Comparison of ENCODE assay signal across 11 cellular contexts in genomic region chr15:32908921-32909320, GRCh38.
DNase-seq lines count a peak whose midpoint lies in the region; ATAC-seq and TF ChIP-seq lines count a peak whose summit lies in the region.
"Had no signal": no experiment of that assay in that cellular context is flagged by ENCODE, and none has a peak within 500 bp of the region (broad histone marks: within the 10 kb centered on the region; RNA-seq: fewer than 3 reads in every experiment).

No MANE protein-coding gene starts in this region.

- DNase-seq in CD14-positive monocyte (ENCODE audit: low spot score) = no peak
- DNase-seq in MV-4-11 (lab: John Stamatoyannopoulos, UW) = peak; percentile 89
- peak; percentile 82 for DNase-seq in fibroblast of the aortic adventitia (ENCODE audit: low read depth)
- no peak for DNase-seq in superior temporal gyrus (ENCODE audit: extremely low spot score)
- no peak for DNase-seq in middle frontal gyrus (ENCODE audit: extremely low spot score, low spot score)
- DNase-seq in testis = no peak
- no peak for DNase-seq in posterior cingulate gyrus
- DNase-seq: activated naive CD4-positive, alpha-beta T cell treated with anti-CD3 and anti-CD28 coated beads for 36 hours; effector CD8-positive, alpha-beta T cell had no signal

- H3K4me1 ChIP-seq in testis = no peaks in the 10 kb centered on the region

- TF ChIP-seq POLR2A in testis (IDR thresholded peaks at IDR 0.05) = no peak

- H3K9me3 Mint-ChIP-seq in CD14-positive monocyte = peaks cover 0 to 3% (median 0%) of the 10 kb centered on the region in 7 donors
- H3K9me3 Mint-ChIP-seq: activated naive CD4-positive, alpha-beta T cell treated with anti-CD3 and anti-CD28 coated beads for 36 hours; stimulated activated naive CD8-positive, alpha-beta T cell treated with anti-CD3 and anti-CD28 coated beads, Interleukin-15, Interleukin-2, amounts not matched to agents 100 ng/mL and 50 ng/mL, for 24 hours had no signal

- H3K4me3 Mint-ChIP-seq in CD14-positive monocyte = peak overlapping the region; percentile 43 to 78
- H3K4me3 Mint-ChIP-seq: activated naive CD4-positive, alpha-beta T cell treated with anti-CD3 and anti-CD28 coated beads for 36 hours; stimulated activated naive CD8-positive, alpha-beta T cell treated with anti-CD3 and anti-CD28 coated beads, Interleukin-15, Interleukin-2, amounts not matched to agents 100 ng/mL and 50 ng/mL, for 24 hours had no signal

- H3K27ac Mint-ChIP-seq in CD14-positive monocyte = peak overlapping the region; percentile 57 to 93 (median 88)
- H3K27ac Mint-ChIP-seq: activated naive CD4-positive, alpha-beta T cell treated with anti-CD3 and anti-CD28 coated beads for 36 hours; stimulated activated naive CD8-positive, alpha-beta T cell treated with anti-CD3 and anti-CD28 coated beads, Interleukin-15, Interleukin-2, amounts not matched to agents 100 ng/mL and 50 ng/mL, for 24 hours had no signal

- WGBS in testis, 2 donors = 80 to 91% methylated on average over 4 of the region's 4 CpGs

- peaks cover 0 to 2% of the 10 kb centered on the region in 2 donors for H3K36me3 Mint-ChIP-seq in CD14-positive monocyte

- H3K27ac ChIP-seq in testis = no peak overlapping the region

- H3K4me1 Mint-ChIP-seq in CD14-positive monocyte = peaks cover 44% of the 10 kb centered on the region

- intact Hi-C loops in CD14-positive monocyte (cut with micrococcal nuclease) = loop anchor here in 1 of 2 donors (5.0 kb wide), 1 partner anchor 37 kb away; no protein-coding TSS in a partner anchor
- intact Hi-C loops in testis (cut with DNase I; ENCODE audit: low total_unique reads) = no loop called here
- intact Hi-C loops in posterior cingulate gyrus (cut with DNase I) = no loop called here

- no peaks in the 10 kb centered on the region for H3K9me3 ChIP-seq in testis

- TF ChIP-seq CTCF in CD14-positive monocyte (IDR thresholded peaks at IDR 0.05) = no peak
- no peak for TF ChIP-seq CTCF in fibroblast of the aortic adventitia (IDR thresholded peaks at IDR 0.05; ENCODE audit: insufficient read depth, low read length)
- TF ChIP-seq CTCF in testis (IDR thresholded peaks at IDR 0.05) = no peak

- no peak overlapping the region for H3K4me3 ChIP-seq in fibroblast of the aortic adventitia (ENCODE audit: low read depth, low read length)
- H3K4me3 ChIP-seq in testis = no peak overlapping the region

- no peaks in the 10 kb centered on the region for H3K36me3 ChIP-seq in testis (ENCODE audit: low read depth, missing control alignments)

- H3K27me3 ChIP-seq in testis = no peaks in the 10 kb centered on the region

- H3K27me3 Mint-ChIP-seq in CD14-positive monocyte (ENCODE audit: low read depth in 3 of 3) = peaks cover 0 to 3% (median 0%) of the 10 kb centered on the region in 3 donors

- ATAC-seq in GM21717 (IDR thresholded peaks at IDR 0.05; ENCODE audit: unreplicated experiment) = peak; percentile 6

Comparison
In these comparisons a context has a peak if more than half of its experiments do, and no peak if none do; other contexts are left out.
1. DNase-seq: peak in MV-4-11 (single experiment) and fibroblast of the aortic adventitia (single experiment); none in CD14-positive monocyte (single experiment), superior temporal gyrus (single experiment), middle frontal gyrus (single experiment), testis (single experiment) and posterior cingulate gyrus (0 of 10).